In genomic region chr3:103803787-103804186, GRCh38 we compare ENCODE assay signal across 17 cellular contexts.
DNase-seq lines count a peak whose midpoint lies in the region; ATAC-seq and TF ChIP-seq lines count a peak whose summit lies in the region.
"Had no signal": no experiment of that assay in that cellular context is flagged by ENCODE, and none has a peak within 500 bp of the region (broad histone marks: within the 10 kb centered on the region; RNA-seq: fewer than 3 reads in every experiment).

No MANE protein-coding gene starts in this region.

- H3K4me3 ChIP-seq in SK-N-SH (ENCODE audit: low read depth in 2 of 2, low read length in 1 of 2) (no peak overlapping the region), right atrium auricular region (no peak overlapping the region)
- H3K4me3 ChIP-seq: BLaER1 treated with 17β-estradiol and CSF1 and Interleukin-3, amounts not matched to agents 10 nM and 100 nM; HAP-1 had no signal

- H3K79me2 ChIP-seq in SK-N-SH (ENCODE audit: insufficient read depth), result no peaks in the 10 kb centered on the region

- no peak for TF ChIP-seq EP300 in SK-N-SH (IDR thresholded peaks at IDR 0.05; ENCODE audit: borderline replicate concordance in 1 of 2, low read depth in 1 of 2, low read length in 1 of 2)

- no peaks in the 10 kb centered on the region for H4K20me1 ChIP-seq in SK-N-SH (ENCODE audit: insufficient read depth)
- H4K20me1 ChIP-seq: BLaER1 treated with 17β-estradiol and CSF1 and Interleukin-3, amounts not matched to agents 10 nM and 100 nM had no signal

- TF ChIP-seq RAD21 in SK-N-SH (IDR thresholded peaks at IDR 0.05; ENCODE audit: low read length), result no peak

- H3K9ac ChIP-seq in SK-N-SH, result no peak overlapping the region
- H3K9ac ChIP-seq: BLaER1 treated with 17β-estradiol and CSF1 and Interleukin-3, amounts not matched to agents 10 nM and 100 nM had no signal

- DNase-seq in SK-N-SH (no peak), ELR (ENCODE audit: low read depth) (peak; percentile 6), dedifferentiated amniotic fluid mesenchymal stem cell (ENCODE audit: extremely low spot score) (peak; percentile 23), OCI-M2 (lab: John Stamatoyannopoulos, UW; ENCODE audit: unreplicated experiment) (no peak), right atrium auricular region (ENCODE audit: low spot score) (no peak)
- DNase-seq: BE2C; Calu3; CD4-positive, alpha-beta T cell; COR-L47; DMS53; DMS79 treated with DMSO at 0.1 percent for 48 hours; GOT3; HFFc6 had no signal

- POLR2A ChIA-PET in SK-N-SH (lab: Yijun Ruan, JAX), result no interaction called here

- CTCF ChIA-PET in SK-N-SH (lab: Yijun Ruan, JAX), result no interaction called here

- H3K36me3 ChIP-seq in SK-N-SH (replicated peaks in 1 of 2; ENCODE audit: control insufficient read depth in 1 of 2, insufficient read depth in 2 of 2, low read length in 1 of 2) (no peaks in the 10 kb centered on the region), right atrium auricular region (no peaks in the 10 kb centered on the region)
- H3K36me3 ChIP-seq: BE2C; BLaER1 treated with 17β-estradiol and CSF1 and Interleukin-3, amounts not matched to agents 10 nM and 100 nM; HAP-1 had no signal

- peak overlapping the region; percentile 36; the same call in 1 of the 2 replicates for H2AFZ ChIP-seq in SK-N-SH (ENCODE audit: low read depth)

- H3K27me3 ChIP-seq in SK-N-SH (ENCODE audit: insufficient read depth) (no peaks in the 10 kb centered on the region), right atrium auricular region (no peaks in the 10 kb centered on the region)
- H3K27me3 ChIP-seq: BE2C; BLaER1 treated with 17β-estradiol and CSF1 and Interleukin-3, amounts not matched to agents 10 nM and 100 nM had no signal

- H3K4me1 ChIP-seq in SK-N-SH (ENCODE audit: control insufficient read depth in 1 of 2, insufficient read depth in 2 of 2, low read depth in 1 of 2, low read length in 1 of 2) (no peaks in the 10 kb centered on the region), right atrium auricular region (no peaks in the 10 kb centered on the region)
- H3K4me1 ChIP-seq: BE2C, HAP-1 had no signal

- TF ChIP-seq CTCF in SK-N-SH (IDR thresholded peaks at IDR 0.05), result no peak
- TF ChIP-seq CTCF in right atrium auricular region (IDR thresholded peaks at IDR 0.05), result no peak

- no peak overlapping the region for H3K4me2 ChIP-seq in SK-N-SH
- H3K4me2 ChIP-seq: BLaER1 treated with 17β-estradiol and CSF1 and Interleukin-3, amounts not matched to agents 10 nM and 100 nM had no signal

- no peaks in the 10 kb centered on the region for H3F3A ChIP-seq in SK-N-SH (replicated peaks; ENCODE audit: insufficient read depth)

- 64% methylated on average over 1 of the region's 1 CpG for WGBS in SK-N-SH (ENCODE audit: low lambda C conversion rate)

- H3K9me3 ChIP-seq in SK-N-SH (no peaks in the 10 kb centered on the region; the same call in 1 of the 2 replicates), right atrium auricular region (no peaks in the 10 kb centered on the region)
- H3K9me3 ChIP-seq: BE2C, HAP-1 had no signal

- H3K9me2 ChIP-seq in SK-N-SH, result peaks cover 5% of the 10 kb centered on the region; the same call in 1 of the 2 replicates

- H3K27ac ChIP-seq in SK-N-SH (ENCODE audit: low read depth in 2 of 2, low read length in 1 of 2), result no peak overlapping the region
- H3K27ac ChIP-seq in right atrium auricular region, result no peak overlapping the region
- H3K27ac ChIP-seq: 22Rv1; BLaER1 treated with 17β-estradiol and CSF1 and Interleukin-3, amounts not matched to agents 10 nM and 100 nM had no signal

- ATAC-seq in SK-N-SH treated with all-trans-retinoic acid at 6 μM for 48 hours, result no peak

TF ChIP-seq in SK-N-SH, 30 proteins besides CTCF, POLR2A, EP300 and RAD21:
- no peak for TF ChIP-seq POLR2AphosphoS5 (IDR thresholded peaks at IDR 0.05; ENCODE audit: low read depth, low read length)
- TF ChIP-seq TEAD4 (IDR thresholded peaks at IDR 0.05; ENCODE audit: borderline replicate concordance, insufficient read depth), result no peak
- TF ChIP-seq TCF12 (IDR thresholded peaks at IDR 0.05), result no peak
- no peak for TF ChIP-seq NFIC (IDR thresholded peaks at IDR 0.05; ENCODE audit: borderline replicate concordance)
- no peak for TF ChIP-seq USF1 (IDR thresholded peaks at IDR 0.05; ENCODE audit: borderline replicate concordance, low read depth)

TF ChIP-seq in SK-N-SH treated with all-trans-retinoic acid at 6 μM for 48 hours, 23 proteins besides CTCF, POLR2A, EP300 and RAD21:
- TF ChIP-seq CREB5 (CRISPR knock-in tag; IDR thresholded peaks at IDR 0.05; ENCODE audit: low read depth) (no peak), ESRRG (CRISPR knock-in tag; IDR thresholded peaks at IDR 0.05) (no peak), ZFP3 (CRISPR knock-in tag; IDR thresholded peaks at IDR 0.05) (no peak), PPARA (CRISPR knock-in tag; IDR thresholded peaks at IDR 0.05; ENCODE audit: borderline replicate concordance) (no peak), ZFP30 (CRISPR knock-in tag; IDR thresholded peaks at IDR 0.05) (no peak), CSRNP3 (CRISPR knock-in tag; IDR thresholded peaks at IDR 0.05) (no peak), POU6F1 (CRISPR knock-in tag; IDR thresholded peaks at IDR 0.05; ENCODE audit: borderline replicate concordance, low read depth) (no peak), SNAI2 (CRISPR knock-in tag; IDR thresholded peaks at IDR 0.05) (no peak), TOX (CRISPR knock-in tag; IDR thresholded peaks at IDR 0.05; ENCODE audit: borderline replicate concordance) (no peak), ARNTL (CRISPR knock-in tag; IDR thresholded peaks at IDR 0.05; ENCODE audit: borderline replicate concordance, low read depth) (no peak), ZNF8 (CRISPR knock-in tag; IDR thresholded peaks at IDR 0.05) (no peak), ZNF70 (CRISPR knock-in tag; IDR thresholded peaks at IDR 0.05) (no peak), TSHZ2 (CRISPR knock-in tag; IDR thresholded peaks at IDR 0.05) (no peak), GLIS3 (CRISPR knock-in tag; IDR thresholded peaks at IDR 0.05) (no peak), ZNF565 (CRISPR knock-in tag; conservative IDR thresholded peaks at IDR 0.05; ENCODE audit: low read depth) (no peak), ZC3H10 (CRISPR knock-in tag; IDR thresholded peaks at IDR 0.05) (no peak)

Comparison
In these comparisons a context has a peak if more than half of its experiments do, and no peak if none do; other contexts are left out.
1. DNase-seq: peak in ELR (single experiment) and dedifferentiated amniotic fluid mesenchymal stem cell (single experiment); none in SK-N-SH (single experiment), OCI-M2 (single experiment) and right atrium auricular region (single experiment).